ENCODE assay signal across 9 cellular contexts in genomic region chr11:58905141-58905715, GRCh38. TPM values are rescaled to one million over a fixed set of nuclear protein-coding genes. Genes with fewer than 3 reads are reported as not detected.
DNase-seq lines count a peak whose midpoint lies in the region; FAIRE-seq and TF ChIP-seq lines count a peak whose summit lies in the region.
"Had no signal": no experiment of that assay in that cellular context is flagged by ENCODE, and none has a peak within 500 bp of the region (broad histone marks: within the 10 kb centered on the region; RNA-seq: fewer than 3 reads in every experiment).

No MANE protein-coding gene starts in this region.

- H3K4me1 ChIP-seq in astrocyte (ENCODE audit: insufficient read depth, low read length) (no peaks in the 10 kb centered on the region), iPS-15b (ENCODE audit: control insufficient read depth, insufficient read depth, low read length) (peaks cover 10% of the 10 kb centered on the region), subcutaneous abdominal adipose tissue (ENCODE audit: control insufficient read depth in 5 of 5, insufficient read depth in 5 of 5, low read length in 5 of 5) (peaks cover 0 to 12% (median 8%) of the 10 kb centered on the region in 5 donors)

- H3K4me1 Mint-ChIP-seq in HFFc6 (ENCODE audit: low read depth) (peaks cover 47% of the 10 kb centered on the region), astrocyte (ENCODE audit: low read depth, unreplicated experiment) (no peaks in the 10 kb centered on the region)

- H3K9me3 Mint-ChIP-seq in HFFc6 (no peaks in the 10 kb centered on the region), astrocyte (ENCODE audit: unreplicated experiment) (no peaks in the 10 kb centered on the region)

- H3K9me3 ChIP-seq in astrocyte (ENCODE audit: insufficient read depth, low read depth, low read length) (no peaks in the 10 kb centered on the region), iPS-15b (ENCODE audit: control insufficient read depth, insufficient read depth, low read length) (no peaks in the 10 kb centered on the region), subcutaneous abdominal adipose tissue (ENCODE audit: control insufficient read depth in 5 of 5, low read length in 5 of 5) (no peaks in the 10 kb centered on the region)

- H3K4me2 ChIP-seq in astrocyte (ENCODE audit: low read length): peak overlapping the region; percentile 96

- no peak for FAIRE-seq in astrocyte (lab: Jason Lieb, UNC)

- H4K20me1 ChIP-seq in astrocyte (ENCODE audit: insufficient read depth, low read length): no peaks in the 10 kb centered on the region

- H3K4me3 Mint-ChIP-seq in HFFc6 (peak overlapping the region; percentile 87), astrocyte (ENCODE audit: unreplicated experiment) (peak overlapping the region; percentile 77)

- DNase-seq in HFFc6 (peak; percentile 67), astrocyte (ENCODE audit: low read depth) (peak; percentile 55), putamen (ENCODE audit: low spot score) (no peak), SKM-1 (lab: John Stamatoyannopoulos, UW; ENCODE audit: unreplicated experiment) (no peak), germinal center (ENCODE audit: low spot score) (no peak), A172 (ENCODE audit: low spot score) (no peak)
- DNase-seq: activated effector memory CD4-positive, alpha-beta T cell treated with Interleukin-2 at 50 U/mL for 16 hours had no signal

- H3K27ac Mint-ChIP-seq in HFFc6 (peak overlapping the region; percentile 68), astrocyte (ENCODE audit: unreplicated experiment) (no peak overlapping the region)

- H3K27me3 Mint-ChIP-seq in HFFc6 (ENCODE audit: insufficient read depth) (peaks cover 1% of the 10 kb centered on the region), astrocyte (ENCODE audit: low read depth, unreplicated experiment) (peaks cover 59% of the 10 kb centered on the region)

- H3K27me3 ChIP-seq in astrocyte (ENCODE audit: insufficient read depth, low read length) (no peaks in the 10 kb centered on the region), iPS-15b (ENCODE audit: control insufficient read depth, insufficient read depth, low read length) (peaks cover 64% of the 10 kb centered on the region), subcutaneous abdominal adipose tissue (ENCODE audit: control insufficient read depth in 5 of 5, insufficient read depth in 4 of 5, low read length in 5 of 5) (peaks cover 7 to 40% (median 20%) of the 10 kb centered on the region in 5 donors)

- H3K36me3 Mint-ChIP-seq in HFFc6 (ENCODE audit: low read depth) (no peaks in the 10 kb centered on the region), astrocyte (ENCODE audit: low read depth, unreplicated experiment) (no peaks in the 10 kb centered on the region)

- no peak for TF ChIP-seq CTCF in HFFc6 (IDR thresholded peaks at IDR 0.05)
- no peak for TF ChIP-seq CTCF in astrocyte (IDR thresholded peaks at IDR 0.05; ENCODE audit: insufficient read depth, low read depth, low read length)

- peak overlapping the region; percentile 80 for H3K9ac ChIP-seq in astrocyte (ENCODE audit: low read length)
- H3K9ac ChIP-seq in iPS-15b (ENCODE audit: low read depth, low read length): no peak overlapping the region
- no peak overlapping the region for H3K9ac ChIP-seq in subcutaneous abdominal adipose tissue (ENCODE audit: low read length in 5 of 5)

- H3K27ac ChIP-seq in astrocyte (ENCODE audit: low read depth, low read length): peak overlapping the region; percentile 70
- H3K27ac ChIP-seq in subcutaneous abdominal adipose tissue (ENCODE audit: low read depth, low read length): no peak overlapping the region

- H3K4me3 ChIP-seq in astrocyte (ENCODE audit: insufficient read depth, low read depth, low read length) (peak overlapping the region; percentile 74), iPS-15b (ENCODE audit: low read depth, low read length) (peak overlapping the region; percentile 81), subcutaneous abdominal adipose tissue (ENCODE audit: low read depth in 1 of 5, low read length in 5 of 5) (peak overlapping the region in 4 of 5 donors; percentile 24 to 48 (median 35))

- peaks cover 8% of the 10 kb centered on the region for H3K79me2 ChIP-seq in astrocyte (ENCODE audit: insufficient read depth, low read length)

- H3K36me3 ChIP-seq in astrocyte (ENCODE audit: insufficient read depth, low read length) (no peaks in the 10 kb centered on the region), iPS-15b (ENCODE audit: control insufficient read depth, insufficient read depth, low read length) (no peaks in the 10 kb centered on the region), subcutaneous abdominal adipose tissue (ENCODE audit: control insufficient read depth in 5 of 5, insufficient read depth in 5 of 5, low read length in 5 of 5) (no peaks in the 10 kb centered on the region)

- H2AFZ ChIP-seq in astrocyte (ENCODE audit: low read depth, low read length): peak overlapping the region; percentile 97

RNA-seq across cellular contexts. Expression of gene GLYATL1, which starts 34.1 kb away (rescaled TPM):
- total RNA-seq in HFFc6 (2021; fragmentation: NEBNext Ultra II Directional; extraction: Animal tissue kit (Norgen Biotek cat#: 25700)): under 1 TPM in 4 of 6 experiments, not detected in 2; 0.14 to 0.33 (median 0.23) TPM
- 0.41 TPM in 1 of 2 replicates, not detected in the other for total RNA-seq in astrocyte
- not detected in 2 replicates for total RNA-seq in A172 (2014; rRNA removed; shearing (Covaris generic))

Comparison
In these comparisons a context has a peak if more than half of its experiments do, and no peak if none do; other contexts are left out.
1. DNase-seq: peak in HFFc6 (single experiment) and astrocyte (single experiment); none in putamen (single experiment), SKM-1 (single experiment), germinal center (single experiment) and A172 (single experiment).
2. Peak in every context shown above with its lines, with median percentiles within 50 percentile points of each other: H3K4me3 ChIP-seq.